Comparison of ENCODE assay signal across 1 cellular context in the genomic region with DNA sequence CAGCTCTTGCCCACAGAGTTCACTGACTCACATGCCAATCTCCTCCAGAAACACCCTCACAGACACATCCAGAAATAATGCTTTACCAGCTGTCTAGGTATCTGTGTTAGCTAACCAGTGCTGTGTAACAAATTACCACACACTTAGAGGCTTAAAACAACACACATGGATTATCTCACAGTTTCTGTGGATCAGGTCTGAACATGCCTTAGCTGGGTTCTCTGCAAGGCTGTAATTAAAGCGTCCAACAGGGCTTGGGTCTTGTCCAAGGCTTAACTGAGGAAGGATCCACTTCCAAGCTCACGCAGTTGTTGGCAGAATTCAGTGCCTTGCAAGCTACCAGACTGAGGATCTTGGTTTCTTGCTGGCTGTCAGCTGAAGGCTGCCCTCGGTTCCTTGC.
TF ChIP-seq lines count a peak whose summit lies in the region.

No MANE protein-coding gene starts in this region.

TF ChIP-seq in HEK293, 187 proteins besides CTCF, POLR2A, EP300 and RAD21 (continued from another document and continues in another):
- TF ChIP-seq REPIN1 (tag by site-specific recombination; IDR thresholded peaks at IDR 0.05; ENCODE audit: low read depth) (no peak), ZNF221 (tag by site-specific recombination; IDR thresholded peaks at IDR 0.05; ENCODE audit: borderline replicate concordance) (no peak), INSM2 (tag by site-specific recombination; IDR thresholded peaks at IDR 0.05) (0 out of 2 replicates have a peak, but pooled peaks have one; percentile 14), ZNF580 (tag by site-specific recombination; IDR thresholded peaks at IDR 0.05) (no peak), ZNF416 (tag by site-specific recombination; IDR thresholded peaks at IDR 0.05) (no peak), OSR2 (tag by site-specific recombination; IDR thresholded peaks at IDR 0.05) (no peak), ZNF544 (tag by site-specific recombination; IDR thresholded peaks at IDR 0.05) (no peak), ZBTB20 (tag by site-specific recombination; IDR thresholded peaks at IDR 0.05) (no peak), ZNF23 (tag by site-specific recombination; IDR thresholded peaks at IDR 0.05; ENCODE audit: borderline replicate concordance) (no peak), ZNF354C (tag by site-specific recombination; IDR thresholded peaks at IDR 0.05; ENCODE audit: borderline replicate concordance, low read depth) (no peak), ZNF121 (tag by site-specific recombination; IDR thresholded peaks at IDR 0.05) (no peak), ZNF792 (tag by site-specific recombination; IDR thresholded peaks at IDR 0.05) (no peak), ZNF169 (tag by site-specific recombination; IDR thresholded peaks at IDR 0.05) (no peak), ZNF311 (tag by site-specific recombination; IDR thresholded peaks at IDR 0.05; ENCODE audit: borderline replicate concordance) (no peak), ZNF514 (tag by site-specific recombination; IDR thresholded peaks at IDR 0.05) (no peak), ZNF362 (tag by site-specific recombination; IDR thresholded peaks at IDR 0.05) (no peak), ZNF560 (tag by site-specific recombination; IDR thresholded peaks at IDR 0.05; ENCODE audit: borderline replicate concordance) (no peak), TCF7L2 (IDR thresholded peaks at IDR 0.05; ENCODE audit: borderline replicate concordance, low read depth, low read length) (no peak), ZBTB7A (tag by site-specific recombination; IDR thresholded peaks at IDR 0.05; ENCODE audit: low read depth) (no peak), ZNF214 (tag by site-specific recombination; IDR thresholded peaks at IDR 0.05; ENCODE audit: borderline replicate concordance) (no peak), KLF7 (tag by site-specific recombination; IDR thresholded peaks at IDR 0.05; ENCODE audit: borderline replicate concordance) (no peak), ZNF48 (tag by site-specific recombination; IDR thresholded peaks at IDR 0.05) (no peak), ZNF292 (tag by site-specific recombination; IDR thresholded peaks at IDR 0.05; ENCODE audit: borderline replicate concordance, low read depth) (no peak), ZNF677 (tag by site-specific recombination; IDR thresholded peaks at IDR 0.05) (no peak), ZNF621 (tag by site-specific recombination; IDR thresholded peaks at IDR 0.05) (no peak), ZNF366 (tag by site-specific recombination; conservative IDR thresholded peaks at IDR 0.05) (peak; percentile 55), ZNF132 (tag by site-specific recombination; IDR thresholded peaks at IDR 0.05; ENCODE audit: borderline replicate concordance) (no peak), PRDM4 (tag by site-specific recombination; IDR thresholded peaks at IDR 0.05) (no peak), SP3 (tag by site-specific recombination; IDR thresholded peaks at IDR 0.05) (no peak), ZNF654 (tag by site-specific recombination; IDR thresholded peaks at IDR 0.05; ENCODE audit: low read depth) (no peak), ZNF707 (tag by site-specific recombination; IDR thresholded peaks at IDR 0.05) (no peak), ZNF571 (tag by site-specific recombination; IDR thresholded peaks at IDR 0.05) (no peak), ZBTB26 (tag by site-specific recombination; optimal IDR thresholded peaks at IDR 0.05) (no peak), ZNF114 (tag by site-specific recombination; IDR thresholded peaks at IDR 0.05) (no peak), ZNF175 (tag by site-specific recombination; IDR thresholded peaks at IDR 0.05) (no peak), ZNF37A (tag by site-specific recombination; IDR thresholded peaks at IDR 0.05) (no peak), ZNF223 (tag by site-specific recombination; IDR thresholded peaks at IDR 0.05) (no peak), BCL11A (tag by site-specific recombination; IDR thresholded peaks at IDR 0.05; ENCODE audit: low read depth) (no peak), ZNF561 (tag by site-specific recombination; IDR thresholded peaks at IDR 0.05; ENCODE audit: borderline replicate concordance) (no peak), ZNF280D (tag by site-specific recombination; IDR thresholded peaks at IDR 0.05) (no peak)
- TF ChIP-seq, protein P1, sequence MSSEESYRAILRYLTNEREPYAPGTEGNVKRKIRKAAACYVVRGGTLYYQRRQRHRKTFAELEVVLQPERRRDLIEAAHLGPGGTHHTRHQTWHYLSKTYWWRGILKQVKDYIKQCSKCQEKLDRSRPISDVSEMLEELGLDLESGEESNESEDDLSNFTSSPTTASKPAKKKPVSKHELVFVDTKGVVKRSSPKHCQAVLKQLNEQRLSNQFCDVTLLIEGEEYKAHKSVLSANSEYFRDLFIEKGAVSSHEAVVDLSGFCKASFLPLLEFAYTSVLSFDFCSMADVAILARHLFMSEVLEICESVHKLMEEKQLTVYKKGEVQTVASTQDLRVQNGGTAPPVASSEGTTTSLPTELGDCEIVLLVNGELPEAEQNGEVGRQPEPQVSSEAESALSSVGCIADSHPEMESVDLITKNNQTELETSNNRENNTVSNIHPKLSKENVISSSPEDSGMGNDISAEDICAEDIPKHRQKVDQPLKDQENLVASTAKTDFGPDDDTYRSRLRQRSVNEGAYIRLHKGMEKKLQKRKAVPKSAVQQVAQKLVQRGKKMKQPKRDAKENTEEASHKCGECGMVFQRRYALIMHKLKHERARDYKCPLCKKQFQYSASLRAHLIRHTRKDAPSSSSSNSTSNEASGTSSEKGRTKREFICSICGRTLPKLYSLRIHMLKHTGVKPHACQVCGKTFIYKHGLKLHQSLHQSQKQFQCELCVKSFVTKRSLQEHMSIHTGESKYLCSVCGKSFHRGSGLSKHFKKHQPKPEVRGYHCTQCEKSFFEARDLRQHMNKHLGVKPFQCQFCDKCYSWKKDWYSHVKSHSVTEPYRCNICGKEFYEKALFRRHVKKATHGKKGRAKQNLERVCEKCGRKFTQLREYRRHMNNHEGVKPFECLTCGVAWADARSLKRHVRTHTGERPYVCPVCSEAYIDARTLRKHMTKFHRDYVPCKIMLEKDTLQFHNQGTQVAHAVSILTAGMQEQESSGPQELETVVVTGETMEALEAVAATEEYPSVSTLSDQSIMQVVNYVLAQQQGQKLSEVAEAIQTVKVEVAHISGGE (tag by site-specific recombination; conservative IDR thresholded peaks at IDR 0.05; ENCODE audit: low read depth) = no peak
- TF ChIP-seq, protein P2, sequence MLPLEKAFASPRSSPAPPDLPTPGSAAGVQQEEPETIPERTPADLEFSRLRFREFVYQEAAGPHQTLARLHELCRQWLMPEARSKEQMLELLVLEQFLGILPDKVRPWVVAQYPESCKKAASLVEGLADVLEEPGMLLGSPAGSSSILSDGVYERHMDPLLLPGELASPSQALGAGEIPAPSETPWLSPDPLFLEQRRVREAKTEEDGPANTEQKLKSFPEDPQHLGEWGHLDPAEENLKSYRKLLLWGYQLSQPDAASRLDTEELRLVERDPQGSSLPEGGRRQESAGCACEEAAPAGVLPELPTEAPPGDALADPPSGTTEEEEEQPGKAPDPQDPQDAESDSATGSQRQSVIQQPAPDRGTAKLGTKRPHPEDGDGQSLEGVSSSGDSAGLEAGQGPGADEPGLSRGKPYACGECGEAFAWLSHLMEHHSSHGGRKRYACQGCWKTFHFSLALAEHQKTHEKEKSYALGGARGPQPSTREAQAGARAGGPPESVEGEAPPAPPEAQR (tag by site-specific recombination; IDR thresholded peaks at IDR 0.05) = no peak
- TF ChIP-seq, protein P3, sequence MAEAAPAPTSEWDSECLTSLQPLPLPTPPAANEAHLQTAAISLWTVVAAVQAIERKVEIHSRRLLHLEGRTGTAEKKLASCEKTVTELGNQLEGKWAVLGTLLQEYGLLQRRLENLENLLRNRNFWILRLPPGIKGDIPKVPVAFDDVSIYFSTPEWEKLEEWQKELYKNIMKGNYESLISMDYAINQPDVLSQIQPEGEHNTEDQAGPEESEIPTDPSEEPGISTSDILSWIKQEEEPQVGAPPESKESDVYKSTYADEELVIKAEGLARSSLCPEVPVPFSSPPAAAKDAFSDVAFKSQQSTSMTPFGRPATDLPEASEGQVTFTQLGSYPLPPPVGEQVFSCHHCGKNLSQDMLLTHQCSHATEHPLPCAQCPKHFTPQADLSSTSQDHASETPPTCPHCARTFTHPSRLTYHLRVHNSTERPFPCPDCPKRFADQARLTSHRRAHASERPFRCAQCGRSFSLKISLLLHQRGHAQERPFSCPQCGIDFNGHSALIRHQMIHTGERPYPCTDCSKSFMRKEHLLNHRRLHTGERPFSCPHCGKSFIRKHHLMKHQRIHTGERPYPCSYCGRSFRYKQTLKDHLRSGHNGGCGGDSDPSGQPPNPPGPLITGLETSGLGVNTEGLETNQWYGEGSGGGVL (tag by site-specific recombination; IDR thresholded peaks at IDR 0.05) = peak; percentile 36; the same call in 1 of the 2 replicates
